ENCODE assay signal across 20 cellular contexts in the genomic region with DNA sequence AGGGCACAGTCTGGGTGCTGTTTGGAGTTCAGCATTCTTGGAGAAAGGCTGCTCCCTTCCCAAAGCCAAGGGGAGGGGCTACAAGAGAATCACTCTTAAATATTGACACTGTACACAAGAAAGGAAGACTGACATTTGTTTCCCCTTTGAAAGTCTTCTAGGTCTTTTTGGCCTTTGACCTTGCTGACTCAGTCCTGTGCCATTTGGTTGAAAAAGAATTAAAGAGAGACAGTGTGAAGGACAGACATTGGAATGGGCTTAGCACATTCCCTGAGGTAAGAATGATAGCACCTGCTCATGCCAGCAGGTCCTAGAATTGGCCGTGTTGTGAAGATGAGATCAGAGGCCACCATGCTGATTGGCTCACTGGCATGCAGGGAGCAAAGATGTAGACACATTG.
"Had no signal": no experiment of that assay in that cellular context is flagged by ENCODE, and none has a peak within 500 bp of the region (broad histone marks: within the 10 kb centered on the region; RNA-seq: fewer than 3 reads in every experiment).

No MANE protein-coding gene starts in this region.

- H3K27me3 ChIP-seq: neutrophil, right atrium auricular region, stomach had no signal

- H3K36me3 ChIP-seq: neutrophil, right atrium auricular region, stomach had no signal

- FAIRE-seq: endothelial cell of umbilical vein, small intestine, urothelium cell line had no signal

- H3K27ac ChIP-seq: coronary artery, neutrophil, right atrium auricular region, stomach had no signal

- ATAC-seq: naive thymus-derived CD4-positive, alpha-beta T cell had no signal

- H3K4me1 ChIP-seq: right atrium auricular region had no signal

- H3K4me3 ChIP-seq: coronary artery, right atrium auricular region, stomach had no signal

- DNase-seq: effector CD4-positive, alpha-beta T cell; endodermal cell; erythroblast; foreskin melanocyte; head of caudate nucleus; hippocampal formation; mammary epithelial cell; naive thymus-derived CD4-positive, alpha-beta T cell; nephron progenitor cell; posterior cingulate gyrus; small intestine; stimulated activated CD4-positive, alpha-beta T cell treated with anti-CD3 and anti-CD28 coated beads, Interleukin-12 subunit alpha, Interleukin-12 subunit beta, amount 100 ng/mL, for 4 hours; stimulated activated naive CD4-positive, alpha-beta T cell; stomach; substantia nigra had no signal

- H3K9me3 ChIP-seq: neutrophil, right atrium auricular region, stomach had no signal
